In the genomic region with DNA sequence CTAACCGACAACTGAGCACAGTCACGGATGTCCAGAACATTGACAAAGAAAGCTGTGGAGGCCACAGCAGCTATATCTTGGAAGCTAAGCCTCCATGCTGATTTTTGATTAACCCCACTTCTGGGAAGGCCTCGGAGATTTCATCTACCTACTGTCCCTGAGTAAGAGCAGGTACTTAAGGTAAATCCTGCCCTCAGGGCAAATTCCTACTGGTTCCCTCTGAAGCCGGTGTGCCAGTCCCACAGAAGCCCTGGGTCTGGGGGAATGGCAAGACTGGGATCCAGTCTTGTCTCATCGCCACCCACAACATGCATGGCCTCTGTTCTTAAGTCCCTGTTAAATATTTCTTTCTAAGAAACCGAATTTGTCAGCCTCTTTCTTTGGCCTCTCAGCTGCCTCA, we compare ENCODE assay signal across 19 cellular contexts. TPM values are rescaled to one million over a fixed set of nuclear protein-coding genes. Genes with fewer than 3 reads are reported as not detected.
DNase-seq lines count a peak whose midpoint lies in the region; ATAC-seq and TF ChIP-seq lines count a peak whose summit lies in the region.
"Had no signal": no experiment of that assay in that cellular context is flagged by ENCODE, and none has a peak within 500 bp of the region (broad histone marks: within the 10 kb centered on the region; RNA-seq: fewer than 3 reads in every experiment).

No MANE protein-coding gene starts in this region.

- H2BK5ac ChIP-seq in IMR-90 (ENCODE audit: low read depth, low read length, poor library complexity, severe bottlenecking): no peak overlapping the region
- H2BK5ac ChIP-seq in mesendoderm (ENCODE audit: low read length): no peak overlapping the region

- H2AK5ac ChIP-seq in IMR-90 (ENCODE audit: low read depth, low read length) (no peak overlapping the region), mesendoderm (ENCODE audit: low read length) (no peak overlapping the region)

- H3K27ac ChIP-seq in heart left ventricle (no peak overlapping the region), IMR-90 (ENCODE audit: insufficient read depth, low read length) (no peak overlapping the region), mesendoderm (ENCODE audit: low read depth, low read length) (no peak overlapping the region)
- H3K27ac ChIP-seq: BLaER1, HL-60 had no signal

- TF ChIP-seq RAD21 in IMR-90 (IDR thresholded peaks at IDR 0.05; ENCODE audit: low read length): no peak

- H3K56ac ChIP-seq in IMR-90 (ENCODE audit: extremely low read depth, insufficient read depth, low read length) (no peak overlapping the region), mesendoderm (ENCODE audit: low read length) (no peak overlapping the region)

- H2BK120ac ChIP-seq in IMR-90 (ENCODE audit: low read depth, low read length) (no peak overlapping the region), mesendoderm (ENCODE audit: low read depth, low read length) (no peak overlapping the region)

- H3K9me1 ChIP-seq in IMR-90 (ENCODE audit: insufficient read depth, low read length): peaks cover 6% of the 10 kb centered on the region; the same call in 1 of the 2 replicates

- 94 to 99% (median 96%) methylated on average over 6 of the region's 6 CpGs for WGBS in heart left ventricle, 4 donors
- 100% methylated on average over 1 of the region's 6 CpGs; no CpG with 5 or more reads in 1 of the 2 experiments for WGBS in IMR-90 (ENCODE audit: extremely low coverage in 2 of 2, insufficient read length in 1 of 2), 2 experiments
- WGBS in mesendoderm (ENCODE audit: extremely low coverage, insufficient coverage, low lambda C conversion rate): no CpG with 5 or more reads among the region's 6 CpGs

- H4K91ac ChIP-seq in IMR-90 (ENCODE audit: insufficient read depth, low read depth, low read length): no peak overlapping the region

- H3K36me3 ChIP-seq in heart left ventricle (peaks cover 0 to 97% (median 82%) of the 10 kb centered on the region in 9 donors), IMR-90 (ENCODE audit: control insufficient read depth, insufficient read depth, low read length) (peaks cover 16% of the 10 kb centered on the region), mesendoderm (ENCODE audit: control insufficient read depth, insufficient read depth, low read length) (no peaks in the 10 kb centered on the region), BE2C (peaks cover 40% of the 10 kb centered on the region)

- CTCF ChIA-PET in IMR-90 (lab: Yijun Ruan, JAX): no interaction called here

- no peak overlapping the region for H3K14ac ChIP-seq in IMR-90 (replicated peaks; ENCODE audit: low read depth, low read length)

- H3K18ac ChIP-seq in IMR-90 (ENCODE audit: low read depth, low read length): no peak overlapping the region
- H3K18ac ChIP-seq in mesendoderm (ENCODE audit: low read length): no peak overlapping the region

- peak overlapping the region; percentile 24 for H2AK9ac ChIP-seq in IMR-90 (replicated peaks; ENCODE audit: low read depth, low read length, poor library complexity)

- in situ Hi-C loops in IMR-90 (cut with MboI; ENCODE audit: low sequenced_read_pairs): no loop called here

- no peak overlapping the region for H2BK15ac ChIP-seq in IMR-90 (ENCODE audit: low read depth, low read length)
- no peak overlapping the region for H2BK15ac ChIP-seq in mesendoderm (replicated peaks; ENCODE audit: low read depth)

- dilution Hi-C loops in IMR-90 (cut with HindIII; ENCODE audit: low sequenced_read_pairs, unreplicated experiment): no loop called here

- peaks cover 0 to 3% (median 0%) of the 10 kb centered on the region in 12 donors for H3K4me1 ChIP-seq in heart left ventricle
- H3K4me1 ChIP-seq in IMR-90 (ENCODE audit: control insufficient read depth, insufficient read depth, low read length): 0 out of 2 replicates have a peak, but pooled peaks cover 1% of the 10 kb centered on the region
- no peaks in the 10 kb centered on the region for H3K4me1 ChIP-seq in mesendoderm (ENCODE audit: control insufficient read depth, low read depth, low read length)
- no peaks in the 10 kb centered on the region for H3K4me1 ChIP-seq in BE2C

- H3K4ac ChIP-seq in IMR-90 (ENCODE audit: low read depth, low read length) (no peak overlapping the region), mesendoderm (ENCODE audit: low read depth, low read length) (no peak overlapping the region)

- H3K4me3 ChIP-seq in heart left ventricle (no peak overlapping the region), IMR-90 (ENCODE audit: insufficient read depth, low read depth, low read length) (no peak overlapping the region), epithelial cell of esophagus (ENCODE audit: low read length) (no peak overlapping the region), mesendoderm (ENCODE audit: low read length) (no peak overlapping the region), BE2C (ENCODE audit: low read depth, low read length) (no peak overlapping the region)
- H3K4me3 ChIP-seq: BLaER1, GM12878 had no signal

- intact Hi-C loops in left cardiac atrium (cut with DNase I) (loop anchor here in 1 of 2 donors (10.0 kb wide), 1 partner anchor 345 kb away; no protein-coding TSS in a partner anchor), heart left ventricle (cut with DNase I) (loop anchor here in 5 of 10 donors (10.0 kb wide), 3 partner anchors 105 to 415 kb away; a partner anchor contains a TSS), IMR-90 (cut with micrococcal nuclease) (loop anchor here (10.0 kb wide), 1 partner anchor 495 kb away; no protein-coding TSS in a partner anchor)

- H3K9me3 ChIP-seq in heart left ventricle (no peaks in the 10 kb centered on the region), IMR-90 (ENCODE audit: control insufficient read depth, insufficient read depth, low read length) (no peaks in the 10 kb centered on the region), BE2C (no peaks in the 10 kb centered on the region)
- H3K9me3 ChIP-seq: BLaER1 had no signal

- no peaks in the 10 kb centered on the region for H3K79me2 ChIP-seq in mesendoderm (ENCODE audit: control insufficient read depth, insufficient read depth, low read length)

- H3K27me3 ChIP-seq in heart left ventricle: no peaks in the 10 kb centered on the region
- no peaks in the 10 kb centered on the region for H3K27me3 ChIP-seq in IMR-90 (ENCODE audit: control insufficient read depth, insufficient read depth, low read length)
- H3K27me3 ChIP-seq in mesendoderm (ENCODE audit: insufficient read depth, low read length, poor library complexity): no peaks in the 10 kb centered on the region
- H3K27me3 ChIP-seq in BE2C: no peaks in the 10 kb centered on the region
- H3K27me3 ChIP-seq: BLaER1 had no signal

- H3K4me2 ChIP-seq in IMR-90 (ENCODE audit: low read depth, low read length): no peak overlapping the region
- H3K4me2 ChIP-seq in mesendoderm (ENCODE audit: low read length): no peak overlapping the region
- H3K4me2 ChIP-seq: BLaER1 had no signal

- H3K79me1 ChIP-seq in IMR-90 (ENCODE audit: low read depth in 1 of 2, low read length in 2 of 2) (no peaks in the 10 kb centered on the region), mesendoderm (ENCODE audit: low read length) (no peaks in the 10 kb centered on the region)

- POLR2A ChIA-PET in IMR-90 (lab: Charles Lee; ENCODE audit: unreplicated experiment): no interaction called here

- TF ChIP-seq POLR2A in heart left ventricle (IDR thresholded peaks at IDR 0.05): no peak
- TF ChIP-seq POLR2A in IMR-90 (IDR thresholded peaks at IDR 0.05; ENCODE audit: low read depth, low read length): no peak

- no peak overlapping the region for H4K5ac ChIP-seq in IMR-90 (ENCODE audit: low read depth, low read length)
- H4K5ac ChIP-seq in mesendoderm (ENCODE audit: low read length): no peak overlapping the region

- no peak for ATAC-seq in left cardiac atrium
- ATAC-seq in heart left ventricle: no peak
- no peak for ATAC-seq in IMR-90 (ENCODE audit: low read depth)
- ATAC-seq: GM12878, HCT116 had no signal

- no peak overlapping the region for H3K9ac ChIP-seq in IMR-90 (ENCODE audit: low read depth, low read length)
- H3K9ac ChIP-seq in mesendoderm (ENCODE audit: low read length): no peak overlapping the region
- H3K9ac ChIP-seq: BLaER1 had no signal

- no peak for TF ChIP-seq CTCF in heart left ventricle (IDR thresholded peaks at IDR 0.05)
- no peak for TF ChIP-seq CTCF in IMR-90 (conservative IDR thresholded peaks at IDR 0.05; ENCODE audit: low read depth, low read length)
- TF ChIP-seq CTCF in epithelial cell of esophagus (IDR thresholded peaks at IDR 0.05; ENCODE audit: insufficient read depth, low read depth, low read length, missing control alignments): no peak
- TF ChIP-seq CTCF in BE2C (IDR thresholded peaks at IDR 0.05; ENCODE audit: low read depth, low read length): no peak

- H4K8ac ChIP-seq in IMR-90 (ENCODE audit: low read depth in 2 of 2, low read length in 2 of 2): no peak overlapping the region
- no peak overlapping the region for H4K8ac ChIP-seq in mesendoderm (ENCODE audit: low read depth, low read length)

- peak; percentile 2 for DNase-seq in left cardiac atrium
- no peak for DNase-seq in heart left ventricle
- DNase-seq in IMR-90: no peak
- peak; percentile 57 for DNase-seq in epithelial cell of esophagus (ENCODE audit: low read depth)
- DNase-seq in mesendoderm: peak; percentile 69
- DNase-seq in BE2C: no peak
- no peak for DNase-seq in HuH-7 (ENCODE audit: low spot score)
- DNase-seq: AML-193; Calu3; CD4-positive, alpha-beta memory T cell; DMS79 treated with DMSO at 0.1 percent for 48 hours; GOT3; H7; HFFc6; KBM-7 had no signal

- no peak overlapping the region for H3K23ac ChIP-seq in IMR-90 (ENCODE audit: low read depth, low read length)
- H3K23ac ChIP-seq in mesendoderm (ENCODE audit: low read length): no peak overlapping the region

- no peaks in the 10 kb centered on the region for H4K20me1 ChIP-seq in IMR-90 (ENCODE audit: insufficient read depth, low read length)

- H2AFZ ChIP-seq in IMR-90 (replicated peaks; ENCODE audit: low read length, poor library complexity): peak overlapping the region; percentile 32

- no peak overlapping the region for H2BK20ac ChIP-seq in IMR-90 (ENCODE audit: low read depth, low read length)

- no TSS peak for BruUV-seq in IMR-90 (replicated peaks; lab: Mats Ljungman, UMichigan)

RNA-seq across cellular contexts. Expression of a gene that starts 18.7 kb away (rescaled TPM):
- 1 to 10 TPM; 6.4 to 8.1 TPM for total RNA-seq in left cardiac atrium
- 10 to 100 TPM in 2 of 9 donors, 1 to 10 TPM in 7; 1.6 to 17.1 (median 5.4) TPM for total RNA-seq in heart left ventricle
- polyA plus RNA-seq in heart left ventricle: 1 to 10 TPM; 2.2 TPM
- total RNA-seq in IMR-90 (2012; rRNA removed): 2.8 and 3.2 TPM in 2 replicates
- 1.7 and 2.1 TPM in 2 replicates for polyA plus RNA-seq in IMR-90 (2012; rRNA removed)
- polyA plus RNA-seq in IMR-90 (2012; cell fraction: cytosol; rRNA removed): 0.60 and 0.80 TPM in 2 replicates
- polyA plus RNA-seq in IMR-90 (2012; cell fraction: nucleus; rRNA removed; ENCODE audit: low replicate concordance): 4.5 and 5.2 TPM in 2 replicates
- polyA plus RNA-seq in mesendoderm (2013, experiment 1 of 2): 2.2 TPM
- 2.0 TPM for polyA plus RNA-seq in mesendoderm (2013, experiment 2 of 2)
- polyA plus RNA-seq in BE2C (2012; ENCODE audit: insufficient read depth, insufficient read length, low read depth): 15.7 TPM

RNA-seq across cellular contexts. Expression of a gene that starts 29.9 kb away (rescaled TPM):
- total RNA-seq in left cardiac atrium: 1 to 10 TPM; 3.8 to 4.3 TPM
- 1 to 10 TPM in 8 of 9 donors, under 1 TPM in 1; 0.45 to 5.9 (median 2.5) TPM for total RNA-seq in heart left ventricle
- 1 to 10 TPM; 3.7 to 9.1 TPM for polyA plus RNA-seq in heart left ventricle
- 1.3 and 1.4 TPM in 2 replicates for total RNA-seq in IMR-90 (2012; rRNA removed)
- polyA plus RNA-seq in IMR-90 (2012; rRNA removed): 3.3 TPM in 2 replicates
- 3.6 and 6.2 TPM in 2 replicates for polyA plus RNA-seq in IMR-90 (2012; cell fraction: cytosol; rRNA removed)
- polyA plus RNA-seq in IMR-90 (2012; cell fraction: nucleus; rRNA removed; ENCODE audit: low replicate concordance): 9.5 and 25.2 TPM in 2 replicates
- polyA plus RNA-seq in mesendoderm (2013, experiment 1 of 2): 14.7 TPM
- polyA plus RNA-seq in mesendoderm (2013, experiment 2 of 2): 14.6 TPM
- polyA plus RNA-seq in BE2C (2012; ENCODE audit: insufficient read depth, insufficient read length, low read depth): 55.3 TPM

RNA-seq across cellular contexts. Expression of a gene that starts 50.6 kb away (rescaled TPM):
- total RNA-seq in left cardiac atrium (10 to 100 TPM; 12.1 to 14.2 TPM), heart left ventricle (10 to 100 TPM in 7 of 9 donors, 1 to 10 TPM in 2; 3.8 to 20.3 (median 13.8) TPM), IMR-90 (2012; rRNA removed) (5.9 and 6.9 TPM in 2 replicates)
- polyA plus RNA-seq in heart left ventricle (1 to 10 TPM; 6.3 to 7.8 TPM), IMR-90 (2012; rRNA removed) (6.0 and 8.3 TPM in 2 replicates)
- polyA plus RNA-seq in IMR-90 (2012; cell fraction: cytosol; rRNA removed): 2.4 and 4.0 TPM in 2 replicates
- polyA plus RNA-seq in IMR-90 (2012; cell fraction: nucleus; rRNA removed; ENCODE audit: low replicate concordance): 6.0 and 8.0 TPM in 2 replicates
- polyA plus RNA-seq in mesendoderm (2013, experiment 1 of 2): 11.7 TPM
- 12.0 TPM for polyA plus RNA-seq in mesendoderm (2013, experiment 2 of 2)
- polyA plus RNA-seq in BE2C (2012; ENCODE audit: insufficient read depth, insufficient read length, low read depth): 7.3 TPM

Comparison
In these comparisons a context has a peak if more than half of its experiments do, and no peak if none do; other contexts are left out.
1. DNase-seq: peak in left cardiac atrium (single experiment), epithelial cell of esophagus (single experiment) and mesendoderm (single experiment); none in heart left ventricle (0 of 5), IMR-90 (single experiment), BE2C (single experiment) and HuH-7 (single experiment).